7 cellular contexts compared by ENCODE assay signal in the genomic region with DNA sequence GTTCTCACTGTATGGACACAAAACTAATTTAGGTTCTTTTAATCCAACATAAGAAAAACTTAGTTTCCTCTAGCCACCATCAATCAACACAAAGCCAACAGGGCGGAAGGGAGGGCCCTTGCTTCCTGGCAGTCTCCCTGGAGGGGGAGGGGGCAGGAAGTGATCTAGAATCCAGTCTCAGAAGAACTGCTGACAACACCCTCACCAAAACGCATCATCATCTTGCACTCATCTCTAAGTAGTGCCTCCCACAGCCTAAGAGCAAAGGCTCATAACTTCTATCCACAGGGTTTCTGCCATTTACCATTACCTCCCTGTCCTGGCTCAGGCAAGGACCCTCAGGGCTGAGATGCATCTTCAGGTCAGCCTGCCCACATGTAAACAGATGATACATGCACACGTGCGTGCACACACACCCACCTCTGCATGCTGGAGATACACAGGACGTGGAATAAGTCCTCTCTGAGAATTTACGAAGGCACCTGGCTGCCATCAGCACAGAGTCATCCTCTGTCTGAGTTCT. TPM values are rescaled to one million over a fixed set of nuclear protein-coding genes. Genes with fewer than 3 reads are reported as not detected.
DNase-seq lines count a peak whose midpoint lies in the region; ATAC-seq and TF ChIP-seq lines count a peak whose summit lies in the region.

No MANE protein-coding gene starts in this region.

- no peak for ATAC-seq in GM21360 (IDR thresholded peaks at IDR 0.05; ENCODE audit: unreplicated experiment)
- no peak for ATAC-seq in GM18505 (IDR thresholded peaks at IDR 0.05; ENCODE audit: unreplicated experiment)

- peaks cover 21% of the 10 kb centered on the region for H3K4me1 Mint-ChIP-seq in progenitor cell of endocrine pancreas (ENCODE audit: low read depth)

- H3K4me3 Mint-ChIP-seq in progenitor cell of endocrine pancreas (ENCODE audit: low read depth), result no peak overlapping the region

- H3K36me3 Mint-ChIP-seq in progenitor cell of endocrine pancreas (ENCODE audit: insufficient read depth), result no peaks in the 10 kb centered on the region

- no peak for TF ChIP-seq CTCF in progenitor cell of endocrine pancreas (IDR thresholded peaks at IDR 0.05; ENCODE audit: unreplicated experiment)

- no peak overlapping the region for H3K27ac Mint-ChIP-seq in progenitor cell of endocrine pancreas

- TF ChIP-seq POLR2A in GM18505 (IDR thresholded peaks at IDR 0.05; ENCODE audit: borderline replicate concordance, extremely low read depth, insufficient read depth, insufficient read length), result no peak

- peaks cover 2% of the 10 kb centered on the region for H3K27me3 Mint-ChIP-seq in progenitor cell of endocrine pancreas

- peak; percentile 80 for DNase-seq in NCI-H226
- peak; percentile 53 for DNase-seq in activated CD8-positive, alpha-beta memory T cell treated with anti-CD3 and anti-CD28 coated beads, Interleukin-2, amount 50 U/mL, for 4 hours
- DNase-seq in glomerular visceral epithelial cell (ENCODE audit: extremely low spot score), result peak; percentile 38
- DNase-seq in stimulated activated CD8-positive, alpha-beta memory T cell treated with anti-CD3 and anti-CD28 coated beads, Interleukin-4, amount 100 ng/mL, for 48 hours, result peak; percentile 72
- no peak for DNase-seq in progenitor cell of endocrine pancreas (ENCODE audit: low spot score, unreplicated experiment)

- no peaks in the 10 kb centered on the region for H3K9me3 Mint-ChIP-seq in progenitor cell of endocrine pancreas (ENCODE audit: low read depth)

RNA-seq across cellular contexts. Expression of gene HIVEP3, which starts 20.5 kb away (rescaled TPM):
- 1.1 and 1.6 TPM in 2 replicates for total RNA-seq in progenitor cell of endocrine pancreas
